In the genomic region with DNA sequence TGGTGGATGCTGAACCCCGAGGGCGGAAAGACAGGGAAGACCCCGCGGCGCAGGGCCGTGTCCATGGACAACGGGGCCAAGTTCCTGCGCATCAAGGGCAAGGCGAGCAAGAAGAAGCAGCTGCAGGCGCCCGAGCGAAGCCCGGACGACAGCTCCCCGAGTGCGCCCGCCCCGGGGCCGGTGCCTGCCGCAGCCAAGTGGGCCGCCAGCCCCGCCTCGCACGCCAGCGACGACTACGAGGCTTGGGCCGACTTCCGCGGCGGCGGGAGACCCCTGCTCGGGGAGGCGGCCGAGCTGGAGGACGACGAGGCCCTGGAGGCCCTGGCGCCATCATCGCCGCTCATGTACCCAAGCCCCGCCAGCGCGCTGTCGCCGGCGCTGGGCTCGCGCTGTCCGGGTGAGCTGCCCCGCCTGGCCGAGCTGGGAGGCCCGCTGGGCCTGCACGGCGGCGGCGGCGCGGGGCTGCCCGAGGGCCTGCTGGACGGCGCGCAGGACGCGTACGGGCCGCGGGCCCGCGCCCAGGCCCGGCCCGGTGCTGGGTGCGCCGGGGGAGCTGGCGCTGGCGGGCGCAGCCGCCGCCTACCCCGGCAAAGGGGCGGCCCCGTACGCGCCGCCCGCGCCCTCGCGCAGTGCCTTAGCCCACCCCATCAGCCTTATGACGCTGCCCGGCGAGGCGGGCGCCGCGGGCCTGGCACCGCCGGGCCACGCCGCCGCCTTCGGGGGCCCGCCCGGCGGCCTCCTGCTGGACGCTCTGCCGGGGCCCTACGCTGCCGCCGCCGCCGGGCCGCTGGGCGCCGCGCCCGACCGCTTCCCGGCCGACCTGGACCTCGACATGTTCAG, we compare ENCODE assay signal across 8 cellular contexts. TPM values are rescaled to one million over a fixed set of nuclear protein-coding genes. Genes with fewer than 3 reads are reported as not detected.
A peak's percentile ranks its signal among the peaks of the same experiment; 100 is the strongest.
DNase-seq lines count a peak whose midpoint lies in the region; ATAC-seq and TF ChIP-seq lines count a peak whose summit lies in the region.

No MANE protein-coding gene starts in this region.

- H3K27ac Mint-ChIP-seq in type B pancreatic cell (peak overlapping the region; percentile 81), HFFc6 (no peak overlapping the region)

- H3K4me1 ChIP-seq in lung (ENCODE audit: control insufficient read depth in 2 of 2, insufficient read depth in 2 of 2, low read length in 2 of 2) = peaks cover 0 to 7% of the 10 kb centered on the region in 2 donors

- H3K27me3 ChIP-seq in dorsolateral prefrontal cortex (peaks cover 0 to 6% (median 0%) of the 10 kb centered on the region in 45 donors), lung (ENCODE audit: control insufficient read depth, insufficient read depth) (no peaks in the 10 kb centered on the region)

- peaks cover 10% of the 10 kb centered on the region for H3K36me3 Mint-ChIP-seq in type B pancreatic cell
- no peaks in the 10 kb centered on the region for H3K36me3 Mint-ChIP-seq in HFFc6 (ENCODE audit: low read depth)

- H3K9me3 Mint-ChIP-seq in type B pancreatic cell = no peaks in the 10 kb centered on the region
- no peaks in the 10 kb centered on the region for H3K9me3 Mint-ChIP-seq in HFFc6

- no peaks in the 10 kb centered on the region for H3K9me3 ChIP-seq in lung (ENCODE audit: control insufficient read depth in 2 of 2, insufficient read depth in 1 of 2, low read length in 1 of 2)

- H3K27me3 Mint-ChIP-seq in type B pancreatic cell (peaks cover 48% of the 10 kb centered on the region), HFFc6 (ENCODE audit: insufficient read depth) (peaks cover 49% of the 10 kb centered on the region)

- TF ChIP-seq CTCF in GM20000 (IDR thresholded peaks at IDR 0.05; ENCODE audit: extremely low read depth, missing control alignments) (no peak), dorsolateral prefrontal cortex (IDR thresholded peaks at IDR 0.05 in 54 of 56, conservative IDR thresholded peaks at IDR 0.05 in 2 of 56; ENCODE audit: low read depth in 1 of 56, partially characterized antibody in 56 of 56) (no peak), lung (IDR thresholded peaks at IDR 0.05; ENCODE audit: control extremely low read depth, extremely low read depth) (no peak), type B pancreatic cell (conservative IDR thresholded peaks at IDR 0.05) (peak; percentile 8), HFFc6 (IDR thresholded peaks at IDR 0.05) (no peak)

- DNase-seq in GM20000 (ENCODE audit: low spot score) (peak; percentile 62), SW480 (ENCODE audit: low spot score) (peak; percentile 56), dorsolateral prefrontal cortex (no peak), lung (ENCODE audit: low spot score) (no peak), type B pancreatic cell (ENCODE audit: extremely low spot score, unreplicated experiment) (no peak), hippocampal formation (lab: John Stamatoyannopoulos, UW) (no peak), HFFc6 (no peak)

- ATAC-seq in lung (ENCODE audit: insufficient read depth, low FRiP score) (peak; percentile 66), HG02571 (IDR thresholded peaks at IDR 0.05; ENCODE audit: unreplicated experiment) (no peak)

- H3K4me1 Mint-ChIP-seq in type B pancreatic cell (ENCODE audit: unreplicated experiment) = peaks cover 47% of the 10 kb centered on the region
- H3K4me1 Mint-ChIP-seq in HFFc6 (ENCODE audit: low read depth) = peaks cover 10% of the 10 kb centered on the region; the same call in 1 of the 2 replicates

- peak overlapping the region in 39 of 59 donors; percentile 12 to 89 (median 63) for H3K27ac ChIP-seq in dorsolateral prefrontal cortex
- H3K27ac ChIP-seq in lung (ENCODE audit: low read depth in 1 of 2, low read length in 1 of 2) = peak overlapping the region; percentile 30 to 95

- H3K36me3 ChIP-seq in lung (ENCODE audit: control insufficient read depth in 2 of 2, insufficient read depth in 2 of 2, low read length in 2 of 2) = peaks cover 0 to 4% of the 10 kb centered on the region in 2 donors

- intact Hi-C loops in dorsolateral prefrontal cortex (cut with DNase I) = no loop called here

- H3K4me3 Mint-ChIP-seq in type B pancreatic cell = peak overlapping the region; percentile 82
- H3K4me3 Mint-ChIP-seq in HFFc6 = no peak overlapping the region

- 1 to 2% methylated on average over 59 to 120 of the region's 120 CpGs for WGBS in lung, 2 donors

- H3K4me3 ChIP-seq in dorsolateral prefrontal cortex = peak overlapping the region in 54 of 59 donors; percentile 14 to 62 (median 42)
- peak overlapping the region; percentile 53 for H3K4me3 ChIP-seq in lung

RNA-seq across cellular contexts. Expression of a gene that starts 20.7 kb away (rescaled TPM):
- total RNA-seq in dorsolateral prefrontal cortex = 1 to 10 TPM; 1.7 to 8.3 (median 3.8) TPM
- total RNA-seq in lung = 1 to 10 TPM; 1.4 to 2.9 TPM
- under 1 TPM; 0.22 to 0.31 TPM for polyA plus RNA-seq in lung
- 9.9 and 21.1 TPM in 2 replicates for total RNA-seq in type B pancreatic cell (ENCODE audit: low replicate concordance)
- under 1 TPM in 2 of 6 experiments, not detected in 4; 0.07 to 0.08 TPM for total RNA-seq in HFFc6 (2021; fragmentation: NEBNext Ultra II Directional; extraction: Animal tissue kit (Norgen Biotek cat#: 25700))

Comparison
In these comparisons a context has a peak if more than half of its experiments do, and no peak if none do; other contexts are left out.
1. DNase-seq: peak in GM20000 (single experiment) and SW480 (single experiment); none in dorsolateral prefrontal cortex (0 of 10), lung (single experiment), type B pancreatic cell (single experiment), hippocampal formation (0 of 2) and HFFc6 (single experiment).